ENCODE assay signal across 16 cellular contexts in the genomic region with DNA sequence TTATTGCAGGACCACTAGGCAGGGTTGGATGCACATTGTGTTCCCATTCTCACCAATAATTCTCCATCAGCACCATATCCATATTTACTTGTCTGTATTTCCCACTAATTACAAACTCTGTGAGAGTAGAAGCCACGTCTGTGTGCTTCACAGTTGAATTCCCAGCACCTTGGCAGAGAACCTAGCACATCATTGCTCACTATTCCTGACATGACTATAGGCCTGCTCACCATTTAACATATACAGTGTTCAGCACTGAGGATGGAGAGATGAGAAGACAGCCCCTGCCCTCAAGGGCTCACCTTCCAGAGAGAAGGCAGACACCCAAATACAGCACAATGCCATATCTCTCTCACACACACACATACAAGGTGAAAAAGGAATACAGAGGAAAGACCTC. TPM values are rescaled to one million over a fixed set of nuclear protein-coding genes. Genes with fewer than 3 reads are reported as not detected.
DNase-seq lines count a peak whose midpoint lies in the region; ATAC-seq and TF ChIP-seq lines count a peak whose summit lies in the region.
"Had no signal": no experiment of that assay in that cellular context is flagged by ENCODE, and none has a peak within 500 bp of the region (broad histone marks: within the 10 kb centered on the region; RNA-seq: fewer than 3 reads in every experiment).

No MANE protein-coding gene starts in this region.

- ATAC-seq in activated T-cell treated with anti-CD3 and anti-CD28 coated beads, Interleukin-2, amount 50 U/mL, for 72 hours (replicated peaks in 1 of 2), result peak; percentile 52 to 70
- ATAC-seq in stimulated activated naive B cell treated with anti-CD40 and anti-IgM and Interleukin-4, amounts not matched to agents 10 μg/mL and 1 μg/mL and 100 μg/mL, for 72 hours (replicated peaks), result no peak
- ATAC-seq in GM21619 (IDR thresholded peaks at IDR 0.05; ENCODE audit: unreplicated experiment), result no peak
- ATAC-seq: body of pancreas, right cardiac atrium had no signal

- peaks cover 85% of the 10 kb centered on the region for H3K4me1 Mint-ChIP-seq in activated T-cell treated with anti-CD3 and anti-CD28 coated beads, Interleukin-2, amount 50 U/mL, for 72 hours (ENCODE audit: low read depth)
- H3K4me1 Mint-ChIP-seq in IgD-negative memory B cell, result peaks cover 42 to 56% (median 44%) of the 10 kb centered on the region in 3 donors
- peaks cover 64% of the 10 kb centered on the region for H3K4me1 Mint-ChIP-seq in chondrocyte (ENCODE audit: low read depth)
- peaks cover 46 to 74% of the 10 kb centered on the region in 2 donors for H3K4me1 Mint-ChIP-seq in stimulated activated naive B cell treated with anti-CD40 and anti-IgM and Interleukin-4, amounts not matched to agents 10 μg/mL and 1 μg/mL and 100 μg/mL, for 72 hours

- DNase-seq in activated T-cell treated with anti-CD3 and anti-CD28 coated beads, Interleukin-2, amount 50 U/mL, for 72 hours, result peak in 1 of 2 donors; percentile 25
- no peak for DNase-seq in activated T-cell treated with anti-CD3 and anti-CD28 coated beads, Interleukin-2, amount 50 U/mL, for 1 hour
- DNase-seq in chondrocyte (ENCODE audit: low spot score) (no peak), cerebellar cortex (ENCODE audit: low spot score) (no peak), GM13976 (ENCODE audit: low spot score) (no peak)
- DNase-seq in stimulated activated naive B cell treated with anti-CD40 and anti-IgM and Interleukin-4, amounts not matched to agents 10 μg/mL and 1 μg/mL and 100 μg/mL, for 72 hours, result no peak
- DNase-seq: activated CD4-positive, CD25-positive, alpha-beta regulatory T cell treated with anti-CD3 and anti-CD28 coated beads, Interleukin-2, amount 50 U/mL, for 72 hours; dermis blood vessel endothelial cell; NCI-H1417 treated with DMSO at 0.1 percent for 48 hours; NCI-H2171 treated with DMSO at 0.1 percent for 48 hours; nucleus accumbens; right cardiac atrium; SHP77 had no signal

- TF ChIP-seq CTCF in chondrocyte (IDR thresholded peaks at IDR 0.05) (no peak), GM13976 (IDR thresholded peaks at IDR 0.05; ENCODE audit: borderline replicate concordance, control extremely low read depth, extremely low read depth, insufficient read depth, missing control alignments) (no peak)

- peaks cover 7 to 29% of the 10 kb centered on the region in 2 donors for H3K36me3 Mint-ChIP-seq in activated T-cell treated with anti-CD3 and anti-CD28 coated beads, Interleukin-2, amount 50 U/mL, for 72 hours (ENCODE audit: insufficient read depth in 2 of 2)
- H3K36me3 Mint-ChIP-seq in IgD-negative memory B cell, result peaks cover 2% of the 10 kb centered on the region
- peaks cover 8% of the 10 kb centered on the region for H3K36me3 Mint-ChIP-seq in chondrocyte (ENCODE audit: low read depth)
- H3K36me3 Mint-ChIP-seq in stimulated activated naive B cell treated with anti-CD40 and anti-IgM and Interleukin-4, amounts not matched to agents 10 μg/mL and 1 μg/mL and 100 μg/mL, for 72 hours, result peaks cover 52 to 61% of the 10 kb centered on the region in 2 donors

- H3K9me3 Mint-ChIP-seq in activated T-cell treated with anti-CD3 and anti-CD28 coated beads, Interleukin-2, amount 50 U/mL, for 72 hours, result no peaks in the 10 kb centered on the region
- no peaks in the 10 kb centered on the region for H3K9me3 Mint-ChIP-seq in IgD-negative memory B cell
- no peaks in the 10 kb centered on the region for H3K9me3 Mint-ChIP-seq in chondrocyte (ENCODE audit: low read depth)
- no peaks in the 10 kb centered on the region for H3K9me3 Mint-ChIP-seq in stimulated activated naive B cell treated with anti-CD40 and anti-IgM and Interleukin-4, amounts not matched to agents 10 μg/mL and 1 μg/mL and 100 μg/mL, for 72 hours

- H3K27me3 Mint-ChIP-seq in activated T-cell treated with anti-CD3 and anti-CD28 coated beads, Interleukin-2, amount 50 U/mL, for 72 hours (ENCODE audit: low read depth), result no peaks in the 10 kb centered on the region
- H3K27me3 Mint-ChIP-seq in IgD-negative memory B cell (no peaks in the 10 kb centered on the region), chondrocyte (ENCODE audit: low read depth) (no peaks in the 10 kb centered on the region)
- H3K27me3 Mint-ChIP-seq in stimulated activated naive B cell treated with anti-CD40 and anti-IgM and Interleukin-4, amounts not matched to agents 10 μg/mL and 1 μg/mL and 100 μg/mL, for 72 hours, result no peaks in the 10 kb centered on the region

- in situ Hi-C loops in GM13976 (cut with MboI; ENCODE audit: low sequenced_read_pairs, unreplicated experiment), result no loop called here

- H3K4me3 Mint-ChIP-seq in activated T-cell treated with anti-CD3 and anti-CD28 coated beads, Interleukin-2, amount 50 U/mL, for 72 hours, result peak overlapping the region; percentile 86 to 88
- peak overlapping the region in 1 of 4 donors; percentile 43 for H3K4me3 Mint-ChIP-seq in IgD-negative memory B cell
- H3K4me3 Mint-ChIP-seq in chondrocyte (ENCODE audit: unreplicated experiment), result no peak overlapping the region
- peak overlapping the region; percentile 1 to 56 for H3K4me3 Mint-ChIP-seq in stimulated activated naive B cell treated with anti-CD40 and anti-IgM and Interleukin-4, amounts not matched to agents 10 μg/mL and 1 μg/mL and 100 μg/mL, for 72 hours

- peak overlapping the region; percentile 97 for H3K27ac Mint-ChIP-seq in activated T-cell treated with anti-CD3 and anti-CD28 coated beads, Interleukin-2, amount 50 U/mL, for 72 hours
- H3K27ac Mint-ChIP-seq in IgD-negative memory B cell (peak overlapping the region in 2 of 3 donors; percentile 69 to 77), chondrocyte (ENCODE audit: unreplicated experiment) (peak overlapping the region; percentile 63)
- H3K27ac Mint-ChIP-seq in stimulated activated naive B cell treated with anti-CD40 and anti-IgM and Interleukin-4, amounts not matched to agents 10 μg/mL and 1 μg/mL and 100 μg/mL, for 72 hours, result no peak overlapping the region

RNA-seq across cellular contexts. Expression of gene DAD1, which starts 5.0 kb away (rescaled TPM):
- 100 to 1,000 TPM; 165 to 188 TPM for total RNA-seq in activated T-cell treated with anti-CD3 and anti-CD28 coated beads, Interleukin-2, amount 50 U/mL, for 72 hours
- polyA plus RNA-seq in IgD-negative memory B cell, result 420 TPM
- total RNA-seq in chondrocyte, result 248 to 266 TPM (median 253 TPM) in 3 replicates

RNA-seq across cellular contexts. Expression of gene ABHD4, which starts 14.1 kb away (rescaled TPM):
- 10 to 100 TPM; 18.8 to 21.9 TPM for total RNA-seq in activated T-cell treated with anti-CD3 and anti-CD28 coated beads, Interleukin-2, amount 50 U/mL, for 72 hours
- 9.0 TPM for polyA plus RNA-seq in IgD-negative memory B cell
- 52.1 to 89.9 TPM (median 88.0 TPM) in 3 replicates for total RNA-seq in chondrocyte

Comparison
In these comparisons a context has a peak if more than half of its experiments do, and no peak if none do; other contexts are left out.
1. ATAC-seq: peak in activated T-cell treated with anti-CD3 and anti-CD28 coated beads, Interleukin-2, amount 50 U/mL, for 72 hours (2 of 2); none in stimulated activated naive B cell treated with anti-CD40 and anti-IgM and Interleukin-4, amounts not matched to agents 10 μg/mL and 1 μg/mL and 100 μg/mL, for 72 hours (0 of 2) and GM21619 (single experiment).